9 cellular contexts compared by ENCODE assay signal in genomic region chr6:87705070-87705691, GRCh38. TPM values are rescaled to one million over a fixed set of nuclear protein-coding genes. Genes with fewer than 3 reads are reported as not detected.
DNase-seq lines count a peak whose midpoint lies in the region; ATAC-seq, FAIRE-seq and TF ChIP-seq lines count a peak whose summit lies in the region.
"Had no signal": no experiment of that assay in that cellular context is flagged by ENCODE, and none has a peak within 500 bp of the region (broad histone marks: within the 10 kb centered on the region; RNA-seq: fewer than 3 reads in every experiment).

No MANE protein-coding gene starts in this region.

- H3K9me3 ChIP-seq in tibial artery: no peaks in the 10 kb centered on the region

- peaks cover 0 to 7% (median 0%) of the 10 kb centered on the region in 4 donors for H3K4me1 ChIP-seq in tibial artery

- no peaks in the 10 kb centered on the region for H3K36me3 ChIP-seq in tibial artery

- ATAC-seq in GM19467 (IDR thresholded peaks at IDR 0.05; ENCODE audit: unreplicated experiment): peak; percentile 43
- peak; percentile 54 for ATAC-seq in HG03432 (IDR thresholded peaks at IDR 0.05; ENCODE audit: unreplicated experiment)

- no peak for FAIRE-seq in HTR-8/SVneo (lab: Jason Lieb, UNC)

- intact Hi-C loops in tibial artery (cut with DNase I; ENCODE audit: low total_unique reads): no loop called here

- TF ChIP-seq CTCF in astrocyte of the spinal cord (IDR thresholded peaks at IDR 0.05; ENCODE audit: low read depth, low read length): no peak
- TF ChIP-seq CTCF in tibial artery (IDR thresholded peaks at IDR 0.05): no peak

- no peaks in the 10 kb centered on the region for H3K27me3 ChIP-seq in tibial artery

- H3K4me3 ChIP-seq in astrocyte of the spinal cord (ENCODE audit: low read depth, low read length) (no peak overlapping the region), tibial artery (no peak overlapping the region)

- no peak overlapping the region for H3K27ac ChIP-seq in tibial artery
- H3K27ac ChIP-seq: HL-60 had no signal

- peak; percentile 38 for DNase-seq in EL
- DNase-seq in astrocyte of the spinal cord (ENCODE audit: low read depth, low spot score): peak; percentile 18
- DNase-seq in tibial artery: no peak
- DNase-seq in HTR-8/SVneo (ENCODE audit: insufficient read length, low spot score): no peak
- no peak for DNase-seq in occipital lobe (lab: John Stamatoyannopoulos, UW)
- DNase-seq in GM03348 (ENCODE audit: low spot score): no peak

- in situ Hi-C loops in astrocyte of the spinal cord (cut with HindIII; ENCODE audit: low sequenced_read_pairs): no loop called here

RNA-seq across cellular contexts. Expression of gene AKIRIN2, which starts 3.1 kb away (rescaled TPM):
- total RNA-seq in occipital lobe: 68.8 TPM

Comparison
In these comparisons a context has a peak if more than half of its experiments do, and no peak if none do; other contexts are left out.
1. DNase-seq: peak in EL (single experiment) and astrocyte of the spinal cord (single experiment); none in tibial artery (0 of 2), HTR-8/SVneo (single experiment), occipital lobe (single experiment) and GM03348 (single experiment).